27 cellular contexts compared by ENCODE assay signal in the genomic region with DNA sequence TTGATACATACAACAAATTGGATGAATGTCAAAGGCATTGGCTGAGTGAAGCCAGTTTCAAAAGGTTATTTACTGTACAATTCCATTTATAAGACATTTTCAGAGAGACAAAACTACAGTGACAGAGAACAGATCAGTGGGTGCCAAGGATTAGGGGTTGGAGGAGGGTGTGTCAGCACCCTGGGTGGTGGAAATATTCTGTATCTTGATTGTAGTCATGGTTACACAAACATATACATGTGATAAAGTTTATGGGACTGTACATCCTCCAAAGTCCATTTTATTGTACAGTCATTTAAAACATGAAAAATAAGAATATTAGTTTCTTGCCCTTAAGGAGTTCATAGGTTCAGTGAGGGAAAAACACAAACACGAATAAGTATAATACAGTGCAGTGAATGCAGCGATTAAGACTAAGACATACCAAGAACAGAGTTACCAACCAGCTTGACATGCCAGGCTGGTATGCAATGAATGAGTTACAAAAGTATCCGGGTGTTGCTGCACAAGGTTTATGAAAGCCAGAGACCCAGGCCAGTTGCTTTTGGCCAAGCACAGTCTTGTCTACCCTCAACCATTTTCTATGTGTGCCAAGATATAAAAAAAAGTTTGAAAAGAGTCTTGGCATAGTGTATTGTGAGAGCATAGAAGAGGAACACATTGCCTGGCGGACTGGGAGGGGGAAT.
"Had no signal": no experiment of that assay in that cellular context is flagged by ENCODE, and none has a peak within 500 bp of the region (broad histone marks: within the 10 kb centered on the region; RNA-seq: fewer than 3 reads in every experiment).

No MANE protein-coding gene starts in this region.

- H3K27ac ChIP-seq: brain microvascular endothelial cell, colonic mucosa, dorsolateral prefrontal cortex, esophagus muscularis mucosa, gastroesophageal sphincter, lower lobe of right lung, tibial artery had no signal

- H3K4me1 ChIP-seq: colonic mucosa, esophagus muscularis mucosa, gastroesophageal sphincter, lower lobe of right lung, tibial artery had no signal

- H3K9me3 ChIP-seq: colonic mucosa, esophagus muscularis mucosa, gastroesophageal sphincter, lower lobe of right lung, tibial artery had no signal

- H3K4me1 Mint-ChIP-seq: activated naive CD4-positive, alpha-beta T cell treated with anti-CD3 and anti-CD28 coated beads, Interleukin-2, amount 50 U/mL, for 24 hours; central memory CD8-positive, alpha-beta T cell; naive thymus-derived CD8-positive, alpha-beta T cell; stimulated activated naive CD8-positive, alpha-beta T cell treated with anti-CD3 and anti-CD28 coated beads, Interleukin-15, amount 100 ng/mL, for 72 hours had no signal

- H3K9me3 Mint-ChIP-seq: activated naive CD4-positive, alpha-beta T cell treated with anti-CD3 and anti-CD28 coated beads, Interleukin-2, amount 50 U/mL, for 24 hours; activated T-helper 1 cell treated with anti-CD3 and anti-CD28 coated beads, Interleukin-12 subunit alpha, Interleukin-12 subunit beta, Interleukin-2, Interleukin-4 antibody, amounts not matched to agents 30 ng/mL and 10 ng/mL and 1 ng/mL, durations not matched to agents 14 hours and 24 hours and 36 hours; central memory CD8-positive, alpha-beta T cell; effector memory CD8-positive, alpha-beta T cell; stimulated activated naive CD8-positive, alpha-beta T cell treated with anti-CD3 and anti-CD28 coated beads, Interleukin-15, amount 100 ng/mL, for 72 hours had no signal

- ATAC-seq: activated CD8-positive, alpha-beta T cell treated with anti-CD3 and anti-CD28 coated beads, Interleukin-2, amount 10 ng/mL, durations not matched to agents 7 days and 5 days; effector memory CD8-positive, alpha-beta T cell; gastroesophageal sphincter; left cardiac atrium; lower lobe of right lung; naive thymus-derived CD8-positive, alpha-beta T cell; stimulated activated naive CD8-positive, alpha-beta T cell treated with anti-CD3 and anti-CD28 coated beads, Interleukin-15, amount 100 ng/mL, for 72 hours had no signal

- FAIRE-seq: endothelial cell of umbilical vein, TTC549, urothelium cell line had no signal

- H3K36me3 Mint-ChIP-seq: activated naive CD4-positive, alpha-beta T cell treated with anti-CD3 and anti-CD28 coated beads, Interleukin-2, amount 50 U/mL, for 24 hours had no signal

- H3K4me3 ChIP-seq: colonic mucosa, dorsolateral prefrontal cortex, esophagus muscularis mucosa, gastroesophageal sphincter, lower lobe of right lung, tibial artery had no signal

- H3K27ac Mint-ChIP-seq: activated CD8-positive, alpha-beta T cell treated with anti-CD3 and anti-CD28 coated beads, Interleukin-2, amount 10 ng/mL, durations not matched to agents 7 days and 5 days; activated naive CD4-positive, alpha-beta T cell treated with anti-CD3 and anti-CD28 coated beads, Interleukin-2, amount 50 U/mL, for 24 hours; activated T-helper 1 cell treated with anti-CD3 and anti-CD28 coated beads, Interleukin-12 subunit alpha, Interleukin-12 subunit beta, Interleukin-2, Interleukin-4 antibody, amounts not matched to agents 30 ng/mL and 10 ng/mL and 1 ng/mL, durations not matched to agents 14 hours and 24 hours and 36 hours; effector memory CD8-positive, alpha-beta T cell; naive thymus-derived CD8-positive, alpha-beta T cell; progenitor cell of endocrine pancreas had no signal

- DNase-seq: activated CD4-positive, alpha-beta T cell treated with anti-CD3 and anti-CD28 coated beads for 1 hour; activated CD4-positive, alpha-beta T cell treated with anti-CD3 and anti-CD28 coated beads, Interleukin-2, amount 50 U/mL, for 1 hour; activated CD8-positive, alpha-beta T cell treated with anti-CD3 and anti-CD28 coated beads, Interleukin-2, amount 10 ng/mL, durations not matched to agents 7 days and 5 days; activated gamma-delta T cell; anterior cingulate cortex; brain microvascular endothelial cell; colonic mucosa; dorsolateral prefrontal cortex; effector memory CD8-positive, alpha-beta T cell; head of caudate nucleus; hypothalamus; left cardiac atrium; lower lobe of right lung; naive thymus-derived CD8-positive, alpha-beta T cell; stimulated activated CD4-positive, alpha-beta T cell treated with anti-CD3 and anti-CD28 coated beads, Interleukin-1b, Interleukin-23, amount 100 ng/mL, for 48 hours; stimulated activated naive CD8-positive, alpha-beta T cell treated with anti-CD3 and anti-CD28 coated beads, Interleukin-15, amount 100 ng/mL, for 72 hours; T-helper 1 cell; tibial artery had no signal

- H3K4me3 Mint-ChIP-seq: activated CD8-positive, alpha-beta T cell treated with anti-CD3 and anti-CD28 coated beads, Interleukin-2, amount 10 ng/mL, durations not matched to agents 7 days and 5 days; activated naive CD4-positive, alpha-beta T cell treated with anti-CD3 and anti-CD28 coated beads, Interleukin-2, amount 50 U/mL, for 24 hours; activated T-helper 1 cell treated with anti-CD3 and anti-CD28 coated beads, Interleukin-12 subunit alpha, Interleukin-12 subunit beta, Interleukin-2, Interleukin-4 antibody, amounts not matched to agents 30 ng/mL and 10 ng/mL and 1 ng/mL, durations not matched to agents 14 hours and 24 hours and 36 hours; central memory CD8-positive, alpha-beta T cell; effector memory CD8-positive, alpha-beta T cell; naive thymus-derived CD8-positive, alpha-beta T cell; stimulated activated naive CD8-positive, alpha-beta T cell treated with anti-CD3 and anti-CD28 coated beads, Interleukin-15, amount 100 ng/mL, for 72 hours had no signal

- H3K27me3 ChIP-seq: brain microvascular endothelial cell, colonic mucosa, esophagus muscularis mucosa, gastroesophageal sphincter, tibial artery had no signal

- H3K27me3 Mint-ChIP-seq: activated naive CD4-positive, alpha-beta T cell treated with anti-CD3 and anti-CD28 coated beads, Interleukin-2, amount 50 U/mL, for 24 hours; central memory CD8-positive, alpha-beta T cell; naive thymus-derived CD8-positive, alpha-beta T cell; stimulated activated naive CD8-positive, alpha-beta T cell treated with anti-CD3 and anti-CD28 coated beads, Interleukin-15, amount 100 ng/mL, for 72 hours had no signal

- H3K36me3 ChIP-seq: brain microvascular endothelial cell, colonic mucosa, esophagus muscularis mucosa, gastroesophageal sphincter, lower lobe of right lung, tibial artery had no signal
